In genomic region chr3:53169045-53169831, GRCh38 we compare ENCODE assay signal across 1 cellular context.
TF ChIP-seq lines count a peak whose summit lies in the region.

No MANE protein-coding gene starts in this region.

TF ChIP-seq in HepG2, 621 proteins besides CTCF, POLR2A, EP300 and RAD21 (continues in another document):
- TF ChIP-seq MED1 (CRISPR knock-in tag; IDR thresholded peaks at IDR 0.05) (peak; percentile 49; the same call in 1 of the 2 replicates), ZNF235 (CRISPR knock-in tag; IDR thresholded peaks at IDR 0.05; ENCODE audit: borderline replicate concordance) (no peak), ZNF160 (CRISPR knock-in tag; IDR thresholded peaks at IDR 0.05) (no peak), E2F2 (CRISPR knock-in tag; IDR thresholded peaks at IDR 0.05; ENCODE audit: borderline replicate concordance) (no peak), AGO2 (optimal IDR thresholded peaks at IDR 0.05; ENCODE audit: low read depth, low read length) (peak; percentile 61), TBX2 (CRISPR knock-in tag; IDR thresholded peaks at IDR 0.05; ENCODE audit: borderline replicate concordance) (peak; percentile 73; the same call in 1 of the 2 replicates), RFXAP (CRISPR knock-in tag; IDR thresholded peaks at IDR 0.05; ENCODE audit: borderline replicate concordance) (0 out of 2 replicates have a peak, but pooled peaks have one; percentile 59), ZNF564 (CRISPR knock-in tag; IDR thresholded peaks at IDR 0.05) (no peak), ZNF598 (CRISPR knock-in tag; IDR thresholded peaks at IDR 0.05; ENCODE audit: borderline replicate concordance) (no peak), CHD2 (IDR thresholded peaks at IDR 0.05; ENCODE audit: low read depth, low read length) (no peak), MIER3 (CRISPR knock-in tag; IDR thresholded peaks at IDR 0.05; ENCODE audit: borderline replicate concordance) (no peak), MBNL3 (CRISPR knock-in tag; conservative IDR thresholded peaks at IDR 0.05) (no peak), ZUFSP (CRISPR knock-in tag; IDR thresholded peaks at IDR 0.05; ENCODE audit: borderline replicate concordance) (no peak), ZNF24 (IDR thresholded peaks at IDR 0.05) (no peak), ZNF18 (CRISPR knock-in tag; IDR thresholded peaks at IDR 0.05; ENCODE audit: insufficient replicate concordance) (no peak), TRIM22 (IDR thresholded peaks at IDR 0.05) (no peak), NKX3-1 (CRISPR knock-in tag; IDR thresholded peaks at IDR 0.05) (no peak), ZNF136 (CRISPR knock-in tag; IDR thresholded peaks at IDR 0.05; ENCODE audit: low read depth) (0 out of 2 replicates have a peak, but pooled peaks have one; percentile 40), ZNF646 (CRISPR knock-in tag; IDR thresholded peaks at IDR 0.05) (peak; percentile 50; the same call in 1 of the 2 replicates), YY1 (IDR thresholded peaks at IDR 0.05; ENCODE audit: insufficient read depth, insufficient replicate concordance, low read depth, low read length) (no peak), HNF1B (CRISPR knock-in tag; IDR thresholded peaks at IDR 0.05) (0 out of 2 replicates have a peak, but pooled peaks have one; percentile 33), HINFP (CRISPR knock-in tag; IDR thresholded peaks at IDR 0.05; ENCODE audit: low read depth) (no peak), HOXA3 (CRISPR knock-in tag; IDR thresholded peaks at IDR 0.05) (peak; percentile 31; the same call in 1 of the 2 replicates), RFXANK (CRISPR knock-in tag; IDR thresholded peaks at IDR 0.05) (no peak), MED8 (CRISPR knock-in tag; IDR thresholded peaks at IDR 0.05; ENCODE audit: insufficient replicate concordance) (no peak), NFAT5 (CRISPR knock-in tag; IDR thresholded peaks at IDR 0.05) (no peak), HNRNPL (IDR thresholded peaks at IDR 0.05; ENCODE audit: low read depth, low read length) (peak; percentile 83), ZBTB2 (CRISPR knock-in tag; IDR thresholded peaks at IDR 0.05; ENCODE audit: low read depth) (no peak), AGO1 (IDR thresholded peaks at IDR 0.05; ENCODE audit: low read depth, low read length, poor library complexity, severe bottlenecking) (no peak), ZNF510 (CRISPR knock-in tag; IDR thresholded peaks at IDR 0.05; ENCODE audit: low read depth) (no peak), ZNF766 (CRISPR knock-in tag; IDR thresholded peaks at IDR 0.05; ENCODE audit: borderline replicate concordance) (no peak), HHEX (CRISPR knock-in tag; IDR thresholded peaks at IDR 0.05) (no peak), MAX (IDR thresholded peaks at IDR 0.05) (peak; percentile 59), ZFY (CRISPR knock-in tag; IDR thresholded peaks at IDR 0.05) (peak; percentile 56)
